In the genomic region with DNA sequence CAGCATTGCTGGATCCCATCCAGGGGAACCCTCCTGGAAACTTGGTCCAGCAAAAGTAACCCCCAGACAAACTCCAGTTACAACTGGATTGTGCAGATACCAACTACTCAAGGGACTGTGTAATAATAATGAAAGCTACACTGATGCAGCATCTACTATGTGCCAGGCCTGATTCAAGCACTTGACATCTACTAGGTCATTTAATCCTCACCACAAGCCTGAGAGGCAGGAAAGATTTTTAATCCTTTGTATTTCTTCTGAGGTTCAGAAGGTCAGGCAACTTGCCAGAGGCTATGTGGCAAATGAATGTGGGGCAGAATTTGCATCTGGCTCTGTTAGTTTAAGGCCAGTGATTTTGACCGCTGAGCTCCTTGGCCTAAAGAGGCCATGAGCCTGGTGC, we compare ENCODE assay signal across 24 cellular contexts. TPM values are rescaled to one million over a fixed set of nuclear protein-coding genes. Genes with fewer than 3 reads are reported as not detected.
"Had no signal": no experiment of that assay in that cellular context is flagged by ENCODE, and none has a peak within 500 bp of the region (broad histone marks: within the 10 kb centered on the region; RNA-seq: fewer than 3 reads in every experiment).

No MANE protein-coding gene starts in this region.

- H3K36me3 ChIP-seq: adrenal gland, esophagus squamous epithelium, vagina had no signal

- H3K27me3 ChIP-seq: adrenal gland, esophagus squamous epithelium, vagina had no signal

- H3K4me3 ChIP-seq: adrenal gland, esophagus squamous epithelium, lower lobe of right lung, vagina had no signal

- H3K27ac ChIP-seq: adrenal gland, esophagus squamous epithelium, foreskin keratinocyte, lower lobe of right lung, parathyroid adenoma, vagina had no signal

- H3K4me1 ChIP-seq: adrenal gland, esophagus squamous epithelium, foreskin keratinocyte, lower lobe of right lung, parathyroid adenoma, vagina had no signal

- ATAC-seq: activated CD8-positive, alpha-beta T cell treated with anti-CD3 and anti-CD28 coated beads, Interleukin-2, amount 10 ng/mL, durations not matched to agents 7 days and 5 days; foreskin keratinocyte; lower lobe of right lung; natural killer cell treated with Interleukin-12 subunit alpha and Interleukin-12 subunit beta and Interleukin-15 and Interleukin-18, amount 100 ng/mL, for 72 hours; stimulated activated naive CD8-positive, alpha-beta T cell treated with anti-CD3 and anti-CD28 coated beads, Interleukin-15, Interleukin-2, amounts not matched to agents 100 U/mL and 50 U/mL, for 24 hours; T-cell had no signal

- DNase-seq: activated CD4-positive, alpha-beta T cell treated with anti-CD3 and anti-CD28 coated beads, Interleukin-2, amount 10 ng/mL, durations not matched to agents 7 days and 5 days; activated CD4-positive, CD25-positive, alpha-beta regulatory T cell; activated CD8-positive, alpha-beta memory T cell treated with anti-CD3 and anti-CD28 coated beads, Interleukin-2, amount 50 U/mL, for 4 hours; activated CD8-positive, alpha-beta T cell treated with anti-CD3 and anti-CD28 coated beads, Interleukin-2, amount 10 ng/mL, durations not matched to agents 7 days and 5 days; activated gamma-delta T cell; adrenal gland; effector CD8-positive, alpha-beta T cell; esophagus squamous epithelium; foreskin keratinocyte; hippocampal formation; lower lobe of right lung; retina; stimulated activated naive CD8-positive, alpha-beta T cell treated with anti-CD3 and anti-CD28 coated beads, Interleukin-15, Interleukin-2, amounts not matched to agents 100 U/mL and 50 U/mL, for 24 hours; T-cell; T-helper 9 cell; trophoblast cell had no signal

- H3K9me3 ChIP-seq: adrenal gland, esophagus squamous epithelium, lower lobe of right lung, vagina had no signal

- FAIRE-seq: endothelial cell of umbilical vein, keratinocyte had no signal

RNA-seq across cellular contexts. Expression of gene FOXI1, which starts 29.5 kb away (rescaled TPM):
- total RNA-seq: activated CD4-positive, alpha-beta T cell treated with anti-CD3 and anti-CD28 coated beads, Interleukin-2, amount 10 ng/mL, durations not matched to agents 7 days and 5 days; activated CD8-positive, alpha-beta T cell treated with anti-CD3 and anti-CD28 coated beads, Interleukin-2, amount 10 ng/mL, durations not matched to agents 7 days and 5 days; activated naive CD4-positive, alpha-beta T cell treated with anti-CD3 and anti-CD28 coated beads, Interleukin-2, amount 50 U/mL, for 72 hours; adrenal gland; chondrocyte; endothelial cell of umbilical vein; esophagus squamous epithelium; foreskin keratinocyte; lower lobe of right lung; mesenteric fat pad; vagina had no signal
- polyA plus RNA-seq: adrenal gland, endothelial cell of umbilical vein, foreskin keratinocyte, keratinocyte had no signal
